ENCODE assay signal across 1 cellular context in the genomic region with DNA sequence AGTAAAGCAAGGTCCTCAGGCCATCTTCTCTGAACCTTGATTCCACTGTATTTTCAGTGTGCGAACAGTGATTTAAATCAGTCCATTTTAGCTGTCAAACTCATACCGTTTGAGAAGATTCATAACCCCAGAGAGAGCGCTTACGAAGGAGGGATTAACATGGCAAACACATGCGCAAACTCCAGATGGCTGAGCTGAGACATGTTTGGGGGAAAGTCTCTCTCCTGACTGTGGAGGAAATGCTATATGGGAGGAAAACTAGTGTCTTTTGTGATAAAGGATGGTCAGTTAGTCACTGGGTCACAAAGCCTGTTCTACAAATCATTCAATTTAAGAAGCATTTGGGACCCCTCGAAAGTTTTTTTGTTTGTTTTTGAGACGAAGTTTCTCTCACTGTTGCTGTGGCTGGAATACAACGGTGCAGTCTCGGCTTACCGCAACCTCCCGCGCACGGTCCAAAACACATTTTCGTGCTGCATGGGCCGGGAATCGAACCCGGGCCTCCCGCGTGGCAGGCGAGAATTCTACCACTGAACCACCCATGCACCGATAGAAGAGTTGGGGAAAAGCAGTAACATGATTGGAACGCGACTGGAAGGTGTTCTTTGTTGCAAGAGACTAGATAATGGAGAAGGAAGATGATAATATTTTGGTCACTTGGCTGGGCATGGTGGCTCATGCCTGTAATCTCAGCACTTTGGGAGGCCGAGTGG.
TF ChIP-seq lines count a peak whose summit lies in the region.

No MANE protein-coding gene starts in this region.

TF ChIP-seq in K562, 482 proteins besides CTCF, POLR2A, EP300 and RAD21 (continued from another document and continues in another):
- TF ChIP-seq, protein P1, sequence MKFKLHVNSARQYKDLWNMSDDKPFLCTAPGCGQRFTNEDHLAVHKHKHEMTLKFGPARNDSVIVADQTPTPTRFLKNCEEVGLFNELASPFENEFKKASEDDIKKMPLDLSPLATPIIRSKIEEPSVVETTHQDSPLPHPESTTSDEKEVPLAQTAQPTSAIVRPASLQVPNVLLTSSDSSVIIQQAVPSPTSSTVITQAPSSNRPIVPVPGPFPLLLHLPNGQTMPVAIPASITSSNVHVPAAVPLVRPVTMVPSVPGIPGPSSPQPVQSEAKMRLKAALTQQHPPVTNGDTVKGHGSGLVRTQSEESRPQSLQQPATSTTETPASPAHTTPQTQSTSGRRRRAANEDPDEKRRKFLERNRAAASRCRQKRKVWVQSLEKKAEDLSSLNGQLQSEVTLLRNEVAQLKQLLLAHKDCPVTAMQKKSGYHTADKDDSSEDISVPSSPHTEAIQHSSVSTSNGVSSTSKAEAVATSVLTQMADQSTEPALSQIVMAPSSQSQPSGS (CRISPR knock-in tag; IDR thresholded peaks at IDR 0.05), result no peak
- TF ChIP-seq ZZZ3 (IDR thresholded peaks at IDR 0.05) (no peak), SRSF1 (IDR thresholded peaks at IDR 0.05; ENCODE audit: low read depth, low read length) (no peak), ESRRA (IDR thresholded peaks at IDR 0.05; ENCODE audit: borderline replicate concordance, low read depth) (no peak; the same call in 1 of the 2 replicates), MEF2D (tag; conservative IDR thresholded peaks at IDR 0.05; ENCODE audit: low read depth) (no peak), ZBTB17 (CRISPR knock-in tag; IDR thresholded peaks at IDR 0.05) (no peak), KAT7 (CRISPR knock-in tag; IDR thresholded peaks at IDR 0.05; ENCODE audit: borderline replicate concordance) (no peak), BHLHE40 (IDR thresholded peaks at IDR 0.05; ENCODE audit: low read length) (no peak; the same call in 1 of the 2 replicates), HSF4 (CRISPR knock-in tag; IDR thresholded peaks at IDR 0.05; ENCODE audit: borderline replicate concordance) (no peak), ZNF143 (CRISPR knock-in tag; IDR thresholded peaks at IDR 0.05) (no peak), CREM (IDR thresholded peaks at IDR 0.05; ENCODE audit: low read depth) (0 out of 2 replicates have a peak, but pooled peaks have one; percentile 17), ZNF212 (CRISPR knock-in tag; IDR thresholded peaks at IDR 0.05) (no peak), SIN3A (IDR thresholded peaks at IDR 0.05; ENCODE audit: borderline replicate concordance in 2 of 2, control insufficient read depth in 1 of 2, low read depth in 2 of 2, low read length in 2 of 2) (no peak), HMG20B (CRISPR knock-in tag; IDR thresholded peaks at IDR 0.05) (no peak)
- TF ChIP-seq, protein P2, sequence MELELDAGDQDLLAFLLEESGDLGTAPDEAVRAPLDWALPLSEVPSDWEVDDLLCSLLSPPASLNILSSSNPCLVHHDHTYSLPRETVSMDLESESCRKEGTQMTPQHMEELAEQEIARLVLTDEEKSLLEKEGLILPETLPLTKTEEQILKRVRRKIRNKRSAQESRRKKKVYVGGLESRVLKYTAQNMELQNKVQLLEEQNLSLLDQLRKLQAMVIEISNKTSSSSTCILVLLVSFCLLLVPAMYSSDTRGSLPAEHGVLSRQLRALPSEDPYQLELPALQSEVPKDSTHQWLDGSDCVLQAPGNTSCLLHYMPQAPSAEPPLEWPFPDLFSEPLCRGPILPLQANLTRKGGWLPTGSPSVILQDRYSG (tag; conservative IDR thresholded peaks at IDR 0.05; ENCODE audit: low read depth), result no peak
- TF ChIP-seq, protein P3, sequence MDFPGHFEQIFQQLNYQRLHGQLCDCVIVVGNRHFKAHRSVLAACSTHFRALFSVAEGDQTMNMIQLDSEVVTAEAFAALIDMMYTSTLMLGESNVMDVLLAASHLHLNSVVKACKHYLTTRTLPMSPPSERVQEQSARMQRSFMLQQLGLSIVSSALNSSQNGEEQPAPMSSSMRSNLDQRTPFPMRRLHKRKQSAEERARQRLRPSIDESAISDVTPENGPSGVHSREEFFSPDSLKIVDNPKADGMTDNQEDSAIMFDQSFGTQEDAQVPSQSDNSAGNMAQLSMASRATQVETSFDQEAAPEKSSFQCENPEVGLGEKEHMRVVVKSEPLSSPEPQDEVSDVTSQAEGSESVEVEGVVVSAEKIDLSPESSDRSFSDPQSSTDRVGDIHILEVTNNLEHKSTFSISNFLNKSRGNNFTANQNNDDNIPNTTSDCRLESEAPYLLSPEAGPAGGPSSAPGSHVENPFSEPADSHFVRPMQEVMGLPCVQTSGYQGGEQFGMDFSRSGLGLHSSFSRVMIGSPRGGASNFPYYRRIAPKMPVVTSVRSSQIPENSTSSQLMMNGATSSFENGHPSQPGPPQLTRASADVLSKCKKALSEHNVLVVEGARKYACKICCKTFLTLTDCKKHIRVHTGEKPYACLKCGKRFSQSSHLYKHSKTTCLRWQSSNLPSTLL (IDR thresholded peaks at IDR 0.05), result no peak
- TF ChIP-seq, protein P4, sequence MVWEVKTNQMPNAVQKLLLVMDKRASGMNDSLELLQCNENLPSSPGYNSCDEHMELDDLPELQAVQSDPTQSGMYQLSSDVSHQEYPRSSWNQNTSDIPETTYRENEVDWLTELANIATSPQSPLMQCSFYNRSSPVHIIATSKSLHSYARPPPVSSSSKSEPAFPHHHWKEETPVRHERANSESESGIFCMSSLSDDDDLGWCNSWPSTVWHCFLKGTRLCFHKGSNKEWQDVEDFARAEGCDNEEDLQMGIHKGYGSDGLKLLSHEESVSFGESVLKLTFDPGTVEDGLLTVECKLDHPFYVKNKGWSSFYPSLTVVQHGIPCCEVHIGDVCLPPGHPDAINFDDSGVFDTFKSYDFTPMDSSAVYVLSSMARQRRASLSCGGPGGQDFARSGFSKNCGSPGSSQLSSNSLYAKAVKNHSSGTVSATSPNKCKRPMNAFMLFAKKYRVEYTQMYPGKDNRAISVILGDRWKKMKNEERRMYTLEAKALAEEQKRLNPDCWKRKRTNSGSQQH (CRISPR knock-in tag; IDR thresholded peaks at IDR 0.05), result no peak
- TF ChIP-seq, protein P5, sequence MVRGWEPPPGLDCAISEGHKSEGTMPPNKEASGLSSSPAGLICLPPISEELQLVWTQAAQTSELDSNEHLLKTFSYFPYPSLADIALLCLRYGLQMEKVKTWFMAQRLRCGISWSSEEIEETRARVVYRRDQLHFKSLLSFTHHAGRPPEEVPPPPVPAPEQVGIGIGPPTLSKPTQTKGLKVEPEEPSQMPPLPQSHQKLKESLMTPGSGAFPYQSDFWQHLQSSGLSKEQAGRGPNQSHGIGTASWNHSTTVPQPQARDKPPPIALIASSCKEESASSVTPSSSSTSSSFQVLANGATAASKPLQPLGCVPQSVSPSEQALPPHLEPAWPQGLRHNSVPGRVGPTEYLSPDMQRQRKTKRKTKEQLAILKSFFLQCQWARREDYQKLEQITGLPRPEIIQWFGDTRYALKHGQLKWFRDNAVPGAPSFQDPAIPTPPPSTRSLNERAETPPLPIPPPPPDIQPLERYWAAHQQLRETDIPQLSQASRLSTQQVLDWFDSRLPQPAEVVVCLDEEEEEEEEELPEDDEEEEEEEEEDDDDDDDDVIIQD (CRISPR knock-in tag; IDR thresholded peaks at IDR 0.05), result no peak
- TF ChIP-seq, protein P6, sequence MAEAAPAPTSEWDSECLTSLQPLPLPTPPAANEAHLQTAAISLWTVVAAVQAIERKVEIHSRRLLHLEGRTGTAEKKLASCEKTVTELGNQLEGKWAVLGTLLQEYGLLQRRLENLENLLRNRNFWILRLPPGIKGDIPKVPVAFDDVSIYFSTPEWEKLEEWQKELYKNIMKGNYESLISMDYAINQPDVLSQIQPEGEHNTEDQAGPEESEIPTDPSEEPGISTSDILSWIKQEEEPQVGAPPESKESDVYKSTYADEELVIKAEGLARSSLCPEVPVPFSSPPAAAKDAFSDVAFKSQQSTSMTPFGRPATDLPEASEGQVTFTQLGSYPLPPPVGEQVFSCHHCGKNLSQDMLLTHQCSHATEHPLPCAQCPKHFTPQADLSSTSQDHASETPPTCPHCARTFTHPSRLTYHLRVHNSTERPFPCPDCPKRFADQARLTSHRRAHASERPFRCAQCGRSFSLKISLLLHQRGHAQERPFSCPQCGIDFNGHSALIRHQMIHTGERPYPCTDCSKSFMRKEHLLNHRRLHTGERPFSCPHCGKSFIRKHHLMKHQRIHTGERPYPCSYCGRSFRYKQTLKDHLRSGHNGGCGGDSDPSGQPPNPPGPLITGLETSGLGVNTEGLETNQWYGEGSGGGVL (CRISPR knock-in tag; IDR thresholded peaks at IDR 0.05), result no peak
- TF ChIP-seq, protein P7, sequence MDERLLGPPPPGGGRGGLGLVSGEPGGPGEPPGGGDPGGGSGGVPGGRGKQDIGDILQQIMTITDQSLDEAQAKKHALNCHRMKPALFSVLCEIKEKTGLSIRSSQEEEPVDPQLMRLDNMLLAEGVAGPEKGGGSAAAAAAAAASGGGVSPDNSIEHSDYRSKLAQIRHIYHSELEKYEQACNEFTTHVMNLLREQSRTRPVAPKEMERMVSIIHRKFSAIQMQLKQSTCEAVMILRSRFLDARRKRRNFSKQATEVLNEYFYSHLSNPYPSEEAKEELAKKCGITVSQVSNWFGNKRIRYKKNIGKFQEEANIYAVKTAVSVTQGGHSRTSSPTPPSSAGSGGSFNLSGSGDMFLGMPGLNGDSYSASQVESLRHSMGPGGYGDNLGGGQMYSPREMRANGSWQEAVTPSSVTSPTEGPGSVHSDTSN (CRISPR knock-in tag; IDR thresholded peaks at IDR 0.05; ENCODE audit: low read depth), result no peak
- TF ChIP-seq, protein P7 (tag; conservative IDR thresholded peaks at IDR 0.05; ENCODE audit: low read depth), result peak; percentile 74
- TF ChIP-seq, protein P8, sequence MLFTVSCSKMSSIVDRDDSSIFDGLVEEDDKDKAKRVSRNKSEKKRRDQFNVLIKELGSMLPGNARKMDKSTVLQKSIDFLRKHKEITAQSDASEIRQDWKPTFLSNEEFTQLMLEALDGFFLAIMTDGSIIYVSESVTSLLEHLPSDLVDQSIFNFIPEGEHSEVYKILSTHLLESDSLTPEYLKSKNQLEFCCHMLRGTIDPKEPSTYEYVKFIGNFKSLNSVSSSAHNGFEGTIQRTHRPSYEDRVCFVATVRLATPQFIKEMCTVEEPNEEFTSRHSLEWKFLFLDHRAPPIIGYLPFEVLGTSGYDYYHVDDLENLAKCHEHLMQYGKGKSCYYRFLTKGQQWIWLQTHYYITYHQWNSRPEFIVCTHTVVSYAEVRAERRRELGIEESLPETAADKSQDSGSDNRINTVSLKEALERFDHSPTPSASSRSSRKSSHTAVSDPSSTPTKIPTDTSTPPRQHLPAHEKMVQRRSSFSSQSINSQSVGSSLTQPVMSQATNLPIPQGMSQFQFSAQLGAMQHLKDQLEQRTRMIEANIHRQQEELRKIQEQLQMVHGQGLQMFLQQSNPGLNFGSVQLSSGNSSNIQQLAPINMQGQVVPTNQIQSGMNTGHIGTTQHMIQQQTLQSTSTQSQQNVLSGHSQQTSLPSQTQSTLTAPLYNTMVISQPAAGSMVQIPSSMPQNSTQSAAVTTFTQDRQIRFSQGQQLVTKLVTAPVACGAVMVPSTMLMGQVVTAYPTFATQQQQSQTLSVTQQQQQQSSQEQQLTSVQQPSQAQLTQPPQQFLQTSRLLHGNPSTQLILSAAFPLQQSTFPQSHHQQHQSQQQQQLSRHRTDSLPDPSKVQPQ (CRISPR knock-in tag; IDR thresholded peaks at IDR 0.05; ENCODE audit: borderline replicate concordance), result no peak
- TF ChIP-seq, protein P9, sequence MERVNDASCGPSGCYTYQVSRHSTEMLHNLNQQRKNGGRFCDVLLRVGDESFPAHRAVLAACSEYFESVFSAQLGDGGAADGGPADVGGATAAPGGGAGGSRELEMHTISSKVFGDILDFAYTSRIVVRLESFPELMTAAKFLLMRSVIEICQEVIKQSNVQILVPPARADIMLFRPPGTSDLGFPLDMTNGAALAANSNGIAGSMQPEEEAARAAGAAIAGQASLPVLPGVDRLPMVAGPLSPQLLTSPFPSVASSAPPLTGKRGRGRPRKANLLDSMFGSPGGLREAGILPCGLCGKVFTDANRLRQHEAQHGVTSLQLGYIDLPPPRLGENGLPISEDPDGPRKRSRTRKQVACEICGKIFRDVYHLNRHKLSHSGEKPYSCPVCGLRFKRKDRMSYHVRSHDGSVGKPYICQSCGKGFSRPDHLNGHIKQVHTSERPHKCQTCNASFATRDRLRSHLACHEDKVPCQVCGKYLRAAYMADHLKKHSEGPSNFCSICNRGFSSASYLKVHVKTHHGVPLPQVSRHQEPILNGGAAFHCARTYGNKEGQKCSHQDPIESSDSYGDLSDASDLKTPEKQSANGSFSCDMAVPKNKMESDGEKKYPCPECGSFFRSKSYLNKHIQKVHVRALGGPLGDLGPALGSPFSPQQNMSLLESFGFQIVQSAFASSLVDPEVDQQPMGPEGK (CRISPR knock-in tag; IDR thresholded peaks at IDR 0.05; ENCODE audit: borderline replicate concordance), result no peak
- TF ChIP-seq, protein P10, sequence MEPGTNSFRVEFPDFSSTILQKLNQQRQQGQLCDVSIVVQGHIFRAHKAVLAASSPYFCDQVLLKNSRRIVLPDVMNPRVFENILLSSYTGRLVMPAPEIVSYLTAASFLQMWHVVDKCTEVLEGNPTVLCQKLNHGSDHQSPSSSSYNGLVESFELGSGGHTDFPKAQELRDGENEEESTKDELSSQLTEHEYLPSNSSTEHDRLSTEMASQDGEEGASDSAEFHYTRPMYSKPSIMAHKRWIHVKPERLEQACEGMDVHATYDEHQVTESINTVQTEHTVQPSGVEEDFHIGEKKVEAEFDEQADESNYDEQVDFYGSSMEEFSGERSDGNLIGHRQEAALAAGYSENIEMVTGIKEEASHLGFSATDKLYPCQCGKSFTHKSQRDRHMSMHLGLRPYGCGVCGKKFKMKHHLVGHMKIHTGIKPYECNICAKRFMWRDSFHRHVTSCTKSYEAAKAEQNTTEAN (CRISPR knock-in tag; IDR thresholded peaks at IDR 0.05), result no peak
- TF ChIP-seq, protein P11, sequence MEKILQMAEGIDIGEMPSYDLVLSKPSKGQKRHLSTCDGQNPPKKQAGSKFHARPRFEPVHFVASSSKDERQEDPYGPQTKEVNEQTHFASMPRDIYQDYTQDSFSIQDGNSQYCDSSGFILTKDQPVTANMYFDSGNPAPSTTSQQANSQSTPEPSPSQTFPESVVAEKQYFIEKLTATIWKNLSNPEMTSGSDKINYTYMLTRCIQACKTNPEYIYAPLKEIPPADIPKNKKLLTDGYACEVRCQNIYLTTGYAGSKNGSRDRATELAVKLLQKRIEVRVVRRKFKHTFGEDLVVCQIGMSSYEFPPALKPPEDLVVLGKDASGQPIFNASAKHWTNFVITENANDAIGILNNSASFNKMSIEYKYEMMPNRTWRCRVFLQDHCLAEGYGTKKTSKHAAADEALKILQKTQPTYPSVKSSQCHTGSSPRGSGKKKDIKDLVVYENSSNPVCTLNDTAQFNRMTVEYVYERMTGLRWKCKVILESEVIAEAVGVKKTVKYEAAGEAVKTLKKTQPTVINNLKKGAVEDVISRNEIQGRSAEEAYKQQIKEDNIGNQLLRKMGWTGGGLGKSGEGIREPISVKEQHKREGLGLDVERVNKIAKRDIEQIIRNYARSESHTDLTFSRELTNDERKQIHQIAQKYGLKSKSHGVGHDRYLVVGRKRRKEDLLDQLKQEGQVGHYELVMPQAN (IDR thresholded peaks at IDR 0.05; ENCODE audit: borderline replicate concordance), result no peak
- TF ChIP-seq, protein P12, sequence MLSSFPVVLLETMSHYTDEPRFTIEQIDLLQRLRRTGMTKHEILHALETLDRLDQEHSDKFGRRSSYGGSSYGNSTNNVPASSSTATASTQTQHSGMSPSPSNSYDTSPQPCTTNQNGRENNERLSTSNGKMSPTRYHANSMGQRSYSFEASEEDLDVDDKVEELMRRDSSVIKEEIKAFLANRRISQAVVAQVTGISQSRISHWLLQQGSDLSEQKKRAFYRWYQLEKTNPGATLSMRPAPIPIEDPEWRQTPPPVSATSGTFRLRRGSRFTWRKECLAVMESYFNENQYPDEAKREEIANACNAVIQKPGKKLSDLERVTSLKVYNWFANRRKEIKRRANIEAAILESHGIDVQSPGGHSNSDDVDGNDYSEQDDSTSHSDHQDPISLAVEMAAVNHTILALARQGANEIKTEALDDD (IDR thresholded peaks at IDR 0.05), result peak; percentile 86
